In the genomic region with DNA sequence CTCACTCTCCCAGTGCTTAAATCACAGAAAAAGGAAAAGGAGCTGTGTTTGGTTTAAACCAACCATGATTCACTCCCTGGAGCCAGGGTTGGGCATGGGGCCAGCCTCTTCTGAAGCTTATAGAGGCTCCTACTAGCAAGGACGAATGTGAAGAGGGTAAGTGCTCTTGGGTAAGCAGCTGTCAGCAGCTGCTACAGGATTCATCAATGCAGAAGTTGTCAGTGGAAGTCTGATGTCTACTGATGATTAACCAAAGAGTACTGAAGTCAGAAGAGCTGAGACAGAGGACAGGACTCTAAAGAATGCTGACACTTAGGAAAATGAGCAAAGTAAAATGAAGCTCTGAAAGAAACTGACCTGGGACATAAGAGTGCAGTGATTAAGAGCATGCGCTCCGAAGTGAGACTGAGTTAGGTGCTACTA, we compare ENCODE assay signal across 1 cellular context.
TF ChIP-seq lines count a peak whose summit lies in the region.

No MANE protein-coding gene starts in this region.

TF ChIP-seq in GM23338, 12 proteins besides CTCF, POLR2A, EP300 and RAD21 (continued from another document):
- TF ChIP-seq, protein P1, sequence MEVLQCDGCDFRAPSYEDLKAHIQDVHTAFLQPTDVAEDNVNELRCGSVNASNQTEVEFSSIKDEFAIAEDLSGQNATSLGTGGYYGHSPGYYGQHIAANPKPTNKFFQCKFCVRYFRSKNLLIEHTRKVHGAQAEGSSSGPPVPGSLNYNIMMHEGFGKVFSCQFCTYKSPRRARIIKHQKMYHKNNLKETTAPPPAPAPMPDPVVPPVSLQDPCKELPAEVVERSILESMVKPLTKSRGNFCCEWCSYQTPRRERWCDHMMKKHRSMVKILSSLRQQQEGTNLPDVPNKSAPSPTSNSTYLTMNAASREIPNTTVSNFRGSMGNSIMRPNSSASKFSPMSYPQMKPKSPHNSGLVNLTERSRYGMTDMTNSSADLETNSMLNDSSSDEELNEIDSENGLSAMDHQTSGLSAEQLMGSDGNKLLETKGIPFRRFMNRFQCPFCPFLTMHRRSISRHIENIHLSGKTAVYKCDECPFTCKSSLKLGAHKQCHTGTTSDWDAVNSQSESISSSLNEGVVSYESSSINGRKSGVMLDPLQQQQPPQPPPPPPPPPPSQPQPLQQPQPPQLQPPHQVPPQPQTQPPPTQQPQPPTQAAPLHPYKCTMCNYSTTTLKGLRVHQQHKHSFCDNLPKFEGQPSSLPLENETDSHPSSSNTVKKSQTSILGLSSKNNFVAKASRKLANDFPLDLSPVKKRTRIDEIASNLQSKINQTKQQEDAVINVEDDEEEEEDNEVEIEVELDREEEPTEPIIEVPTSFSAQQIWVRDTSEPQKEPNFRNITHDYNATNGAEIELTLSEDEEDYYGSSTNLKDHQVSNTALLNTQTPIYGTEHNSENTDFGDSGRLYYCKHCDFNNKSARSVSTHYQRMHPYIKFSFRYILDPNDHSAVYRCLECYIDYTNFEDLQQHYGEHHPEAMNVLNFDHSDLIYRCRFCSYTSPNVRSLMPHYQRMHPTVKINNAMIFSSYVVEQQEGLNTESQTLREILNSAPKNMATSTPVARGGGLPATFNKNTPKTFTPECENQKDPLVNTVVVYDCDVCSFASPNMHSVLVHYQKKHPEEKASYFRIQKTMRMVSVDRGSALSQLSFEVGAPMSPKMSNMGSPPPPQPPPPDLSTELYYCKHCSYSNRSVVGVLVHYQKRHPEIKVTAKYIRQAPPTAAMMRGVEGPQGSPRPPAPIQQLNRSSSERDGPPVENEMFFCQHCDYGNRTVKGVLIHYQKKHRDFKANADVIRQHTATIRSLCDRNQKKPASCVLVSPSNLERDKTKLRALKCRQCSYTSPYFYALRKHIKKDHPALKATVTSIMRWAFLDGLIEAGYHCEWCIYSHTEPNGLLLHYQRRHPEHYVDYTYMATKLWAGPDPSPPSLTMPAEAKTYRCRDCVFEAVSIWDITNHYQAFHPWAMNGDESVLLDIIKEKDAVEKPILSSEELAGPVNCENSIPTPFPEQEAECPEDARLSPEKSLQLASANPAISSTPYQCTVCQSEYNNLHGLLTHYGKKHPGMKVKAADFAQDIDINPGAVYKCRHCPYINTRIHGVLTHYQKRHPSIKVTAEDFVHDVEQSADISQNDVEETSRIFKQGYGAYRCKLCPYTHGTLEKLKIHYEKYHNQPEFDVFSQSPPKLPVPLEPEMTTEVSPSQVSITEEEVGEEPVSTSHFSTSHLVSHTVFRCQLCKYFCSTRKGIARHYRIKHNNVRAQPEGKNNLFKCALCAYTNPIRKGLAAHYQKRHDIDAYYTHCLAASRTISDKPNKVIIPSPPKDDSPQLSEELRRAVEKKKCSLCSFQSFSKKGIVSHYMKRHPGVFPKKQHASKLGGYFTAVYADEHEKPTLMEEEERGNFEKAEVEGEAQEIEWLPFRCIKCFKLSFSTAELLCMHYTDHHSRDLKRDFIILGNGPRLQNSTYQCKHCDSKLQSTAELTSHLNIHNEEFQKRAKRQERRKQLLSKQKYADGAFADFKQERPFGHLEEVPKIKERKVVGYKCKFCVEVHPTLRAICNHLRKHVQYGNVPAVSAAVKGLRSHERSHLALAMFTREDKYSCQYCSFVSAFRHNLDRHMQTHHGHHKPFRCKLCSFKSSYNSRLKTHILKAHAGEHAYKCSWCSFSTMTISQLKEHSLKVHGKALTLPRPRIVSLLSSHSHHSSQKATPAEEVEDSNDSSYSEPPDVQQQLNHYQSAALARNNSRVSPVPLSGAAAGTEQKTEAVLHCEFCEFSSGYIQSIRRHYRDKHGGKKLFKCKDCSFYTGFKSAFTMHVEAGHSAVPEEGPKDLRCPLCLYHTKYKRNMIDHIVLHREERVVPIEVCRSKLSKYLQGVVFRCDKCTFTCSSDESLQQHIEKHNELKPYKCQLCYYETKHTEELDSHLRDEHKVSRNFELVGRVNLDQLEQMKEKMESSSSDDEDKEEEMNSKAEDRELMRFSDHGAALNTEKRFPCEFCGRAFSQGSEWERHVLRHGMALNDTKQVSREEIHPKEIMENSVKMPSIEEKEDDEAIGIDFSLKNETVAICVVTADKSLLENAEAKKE (CRISPR knock-in tag; IDR thresholded peaks at IDR 0.05) = no peak
- no peak for TF ChIP-seq EZH2phosphoT487 (IDR thresholded peaks at IDR 0.05; ENCODE audit: unreplicated experiment)
